In genomic region chr1:21946836-21947587, GRCh38 we compare ENCODE assay signal across 1 cellular context.
TF ChIP-seq lines count a peak whose summit lies in the region.

No MANE protein-coding gene starts in this region.

TF ChIP-seq in HepG2, 621 proteins besides CTCF, POLR2A, EP300 and RAD21 (continued from another document and continues in another):
- TF ChIP-seq, protein P1, sequence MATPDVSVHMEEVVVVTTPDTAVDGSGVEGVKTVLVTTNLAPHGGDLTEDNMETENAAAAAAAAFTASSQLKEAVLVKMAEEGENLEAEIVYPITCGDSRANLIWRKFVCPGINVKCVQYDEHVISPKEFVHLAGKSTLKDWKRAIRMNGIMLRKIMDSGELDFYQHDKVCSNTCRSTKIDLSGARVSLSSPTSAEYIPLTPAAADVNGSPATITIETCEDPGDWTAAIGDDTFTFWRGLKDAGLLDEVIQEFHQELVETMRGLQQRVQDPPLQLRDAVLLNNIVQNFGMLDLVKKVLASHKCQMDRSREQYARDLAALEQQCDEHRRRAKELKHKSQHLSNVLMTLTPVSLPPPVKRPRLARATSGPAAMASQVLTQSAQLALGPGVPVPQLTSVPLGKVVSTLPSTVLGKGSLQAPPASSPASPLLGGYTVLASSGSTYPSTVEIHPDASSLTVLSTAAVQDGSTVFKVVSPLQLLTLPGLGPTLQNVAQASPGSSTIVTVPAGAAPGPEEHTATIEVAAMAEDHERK (CRISPR knock-in tag; IDR thresholded peaks at IDR 0.05; ENCODE audit: low read depth): no peak
- TF ChIP-seq MEIS1 (CRISPR knock-in tag; IDR thresholded peaks at IDR 0.05; ENCODE audit: borderline replicate concordance) (peak; percentile 47; the same call in 1 of the 2 replicates), ZNF775 (CRISPR knock-in tag; IDR thresholded peaks at IDR 0.05; ENCODE audit: borderline replicate concordance) (no peak), ZFP1 (CRISPR knock-in tag; IDR thresholded peaks at IDR 0.05) (no peak), ZNF12 (CRISPR knock-in tag; IDR thresholded peaks at IDR 0.05) (no peak), KDM3A (CRISPR knock-in tag; IDR thresholded peaks at IDR 0.05; ENCODE audit: low read depth) (0 out of 2 replicates have a peak, but pooled peaks have one; percentile 43), ARID2 (CRISPR knock-in tag; IDR thresholded peaks at IDR 0.05; ENCODE audit: borderline replicate concordance) (no peak), FOXP4 (CRISPR knock-in tag; IDR thresholded peaks at IDR 0.05) (peak; percentile 94), KLF6 (CRISPR knock-in tag; IDR thresholded peaks at IDR 0.05) (no peak), FLYWCH1 (CRISPR knock-in tag; IDR thresholded peaks at IDR 0.05) (no peak), MATR3 (CRISPR knock-in tag; IDR thresholded peaks at IDR 0.05) (no peak), RNF2 (conservative IDR thresholded peaks at IDR 0.05; ENCODE audit: low read depth) (no peak), ARID4A (CRISPR knock-in tag; IDR thresholded peaks at IDR 0.05; ENCODE audit: borderline replicate concordance) (peak; percentile 64; the same call in 1 of the 2 replicates), SP140L (CRISPR knock-in tag; IDR thresholded peaks at IDR 0.05; ENCODE audit: borderline replicate concordance) (no peak), U2AF1 (optimal IDR thresholded peaks at IDR 0.05; ENCODE audit: low read depth, low read length) (no peak), ZNF558 (CRISPR knock-in tag; IDR thresholded peaks at IDR 0.05; ENCODE audit: borderline replicate concordance) (no peak), ARNT2 (CRISPR knock-in tag; IDR thresholded peaks at IDR 0.05; ENCODE audit: low read depth) (no peak), KLF13 (CRISPR knock-in tag; IDR thresholded peaks at IDR 0.05) (no peak), TGIF2 (CRISPR knock-in tag; IDR thresholded peaks at IDR 0.05) (peak; percentile 54; the same call in 1 of the 2 replicates), ZNF264 (CRISPR knock-in tag; IDR thresholded peaks at IDR 0.05) (peak; percentile 79; the same call in 1 of the 2 replicates), ZNF878 (CRISPR knock-in tag; IDR thresholded peaks at IDR 0.05) (no peak), RBFOX2 (IDR thresholded peaks at IDR 0.05; ENCODE audit: low read depth, low read length) (no peak), ADNP (CRISPR knock-in tag; IDR thresholded peaks at IDR 0.05) (no peak), ZNF619 (CRISPR knock-in tag; IDR thresholded peaks at IDR 0.05) (no peak), RFX1 (IDR thresholded peaks at IDR 0.05) (no peak), NFE2L1 (CRISPR knock-in tag; IDR thresholded peaks at IDR 0.05; ENCODE audit: borderline replicate concordance) (no peak), NBN (conservative IDR thresholded peaks at IDR 0.05) (no peak), XBP1 (CRISPR knock-in tag; IDR thresholded peaks at IDR 0.05) (no peak), ZNF256 (CRISPR knock-in tag; conservative IDR thresholded peaks at IDR 0.05) (no peak), GLI4 (CRISPR knock-in tag; IDR thresholded peaks at IDR 0.05; ENCODE audit: borderline replicate concordance) (no peak; the same call in 1 of the 2 replicates), BCL6 (CRISPR knock-in tag; IDR thresholded peaks at IDR 0.05) (0 out of 2 replicates have a peak, but pooled peaks have one; percentile 19), ZNF24 (IDR thresholded peaks at IDR 0.05) (no peak), ZNF7 (CRISPR knock-in tag; IDR thresholded peaks at IDR 0.05) (no peak), ZFP91 (CRISPR knock-in tag; IDR thresholded peaks at IDR 0.05; ENCODE audit: borderline replicate concordance) (peak; percentile 43; the same call in 1 of the 2 replicates), E2F2 (CRISPR knock-in tag; IDR thresholded peaks at IDR 0.05; ENCODE audit: borderline replicate concordance) (no peak)
- TF ChIP-seq, protein P2, sequence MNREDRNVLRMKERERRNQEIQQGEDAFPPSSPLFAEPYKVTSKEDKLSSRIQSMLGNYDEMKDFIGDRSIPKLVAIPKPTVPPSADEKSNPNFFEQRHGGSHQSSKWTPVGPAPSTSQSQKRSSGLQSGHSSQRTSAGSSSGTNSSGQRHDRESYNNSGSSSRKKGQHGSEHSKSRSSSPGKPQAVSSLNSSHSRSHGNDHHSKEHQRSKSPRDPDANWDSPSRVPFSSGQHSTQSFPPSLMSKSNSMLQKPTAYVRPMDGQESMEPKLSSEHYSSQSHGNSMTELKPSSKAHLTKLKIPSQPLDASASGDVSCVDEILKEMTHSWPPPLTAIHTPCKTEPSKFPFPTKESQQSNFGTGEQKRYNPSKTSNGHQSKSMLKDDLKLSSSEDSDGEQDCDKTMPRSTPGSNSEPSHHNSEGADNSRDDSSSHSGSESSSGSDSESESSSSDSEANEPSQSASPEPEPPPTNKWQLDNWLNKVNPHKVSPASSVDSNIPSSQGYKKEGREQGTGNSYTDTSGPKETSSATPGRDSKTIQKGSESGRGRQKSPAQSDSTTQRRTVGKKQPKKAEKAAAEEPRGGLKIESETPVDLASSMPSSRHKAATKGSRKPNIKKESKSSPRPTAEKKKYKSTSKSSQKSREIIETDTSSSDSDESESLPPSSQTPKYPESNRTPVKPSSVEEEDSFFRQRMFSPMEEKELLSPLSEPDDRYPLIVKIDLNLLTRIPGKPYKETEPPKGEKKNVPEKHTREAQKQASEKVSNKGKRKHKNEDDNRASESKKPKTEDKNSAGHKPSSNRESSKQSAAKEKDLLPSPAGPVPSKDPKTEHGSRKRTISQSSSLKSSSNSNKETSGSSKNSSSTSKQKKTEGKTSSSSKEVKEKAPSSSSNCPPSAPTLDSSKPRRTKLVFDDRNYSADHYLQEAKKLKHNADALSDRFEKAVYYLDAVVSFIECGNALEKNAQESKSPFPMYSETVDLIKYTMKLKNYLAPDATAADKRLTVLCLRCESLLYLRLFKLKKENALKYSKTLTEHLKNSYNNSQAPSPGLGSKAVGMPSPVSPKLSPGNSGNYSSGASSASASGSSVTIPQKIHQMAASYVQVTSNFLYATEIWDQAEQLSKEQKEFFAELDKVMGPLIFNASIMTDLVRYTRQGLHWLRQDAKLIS (CRISPR knock-in tag; IDR thresholded peaks at IDR 0.05): no peak
- TF ChIP-seq, protein P3, sequence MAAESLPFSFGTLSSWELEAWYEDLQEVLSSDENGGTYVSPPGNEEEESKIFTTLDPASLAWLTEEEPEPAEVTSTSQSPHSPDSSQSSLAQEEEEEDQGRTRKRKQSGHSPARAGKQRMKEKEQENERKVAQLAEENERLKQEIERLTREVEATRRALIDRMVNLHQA (CRISPR knock-in tag; IDR thresholded peaks at IDR 0.05): no peak
- TF ChIP-seq, protein P4, sequence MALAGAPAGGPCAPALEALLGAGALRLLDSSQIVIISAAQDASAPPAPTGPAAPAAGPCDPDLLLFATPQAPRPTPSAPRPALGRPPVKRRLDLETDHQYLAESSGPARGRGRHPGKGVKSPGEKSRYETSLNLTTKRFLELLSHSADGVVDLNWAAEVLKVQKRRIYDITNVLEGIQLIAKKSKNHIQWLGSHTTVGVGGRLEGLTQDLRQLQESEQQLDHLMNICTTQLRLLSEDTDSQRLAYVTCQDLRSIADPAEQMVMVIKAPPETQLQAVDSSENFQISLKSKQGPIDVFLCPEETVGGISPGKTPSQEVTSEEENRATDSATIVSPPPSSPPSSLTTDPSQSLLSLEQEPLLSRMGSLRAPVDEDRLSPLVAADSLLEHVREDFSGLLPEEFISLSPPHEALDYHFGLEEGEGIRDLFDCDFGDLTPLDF (CRISPR knock-in tag; IDR thresholded peaks at IDR 0.05): no peak
- TF ChIP-seq, protein P5, sequence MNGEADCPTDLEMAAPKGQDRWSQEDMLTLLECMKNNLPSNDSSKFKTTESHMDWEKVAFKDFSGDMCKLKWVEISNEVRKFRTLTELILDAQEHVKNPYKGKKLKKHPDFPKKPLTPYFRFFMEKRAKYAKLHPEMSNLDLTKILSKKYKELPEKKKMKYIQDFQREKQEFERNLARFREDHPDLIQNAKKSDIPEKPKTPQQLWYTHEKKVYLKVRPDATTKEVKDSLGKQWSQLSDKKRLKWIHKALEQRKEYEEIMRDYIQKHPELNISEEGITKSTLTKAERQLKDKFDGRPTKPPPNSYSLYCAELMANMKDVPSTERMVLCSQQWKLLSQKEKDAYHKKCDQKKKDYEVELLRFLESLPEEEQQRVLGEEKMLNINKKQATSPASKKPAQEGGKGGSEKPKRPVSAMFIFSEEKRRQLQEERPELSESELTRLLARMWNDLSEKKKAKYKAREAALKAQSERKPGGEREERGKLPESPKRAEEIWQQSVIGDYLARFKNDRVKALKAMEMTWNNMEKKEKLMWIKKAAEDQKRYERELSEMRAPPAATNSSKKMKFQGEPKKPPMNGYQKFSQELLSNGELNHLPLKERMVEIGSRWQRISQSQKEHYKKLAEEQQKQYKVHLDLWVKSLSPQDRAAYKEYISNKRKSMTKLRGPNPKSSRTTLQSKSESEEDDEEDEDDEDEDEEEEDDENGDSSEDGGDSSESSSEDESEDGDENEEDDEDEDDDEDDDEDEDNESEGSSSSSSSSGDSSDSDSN (CRISPR knock-in tag; IDR thresholded peaks at IDR 0.05): 0 out of 2 replicates have a peak, but pooled peaks have one; percentile 28
- TF ChIP-seq, protein P6, sequence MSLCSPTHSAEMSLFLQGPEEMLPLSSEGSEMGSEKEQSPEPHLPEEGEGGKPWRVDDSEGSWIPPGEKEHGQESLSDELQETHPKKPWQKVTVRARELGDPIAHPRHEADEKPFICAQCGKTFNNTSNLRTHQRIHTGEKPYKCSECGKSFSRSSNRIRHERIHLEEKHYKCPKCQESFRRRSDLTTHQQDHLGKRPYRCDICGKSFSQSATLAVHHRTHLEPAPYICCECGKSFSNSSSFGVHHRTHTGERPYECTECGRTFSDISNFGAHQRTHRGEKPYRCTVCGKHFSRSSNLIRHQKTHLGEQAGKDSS (CRISPR knock-in tag; IDR thresholded peaks at IDR 0.05; ENCODE audit: borderline replicate concordance, low read depth): peak; percentile 92; the same call in 1 of the 2 replicates
- TF ChIP-seq, protein P7, sequence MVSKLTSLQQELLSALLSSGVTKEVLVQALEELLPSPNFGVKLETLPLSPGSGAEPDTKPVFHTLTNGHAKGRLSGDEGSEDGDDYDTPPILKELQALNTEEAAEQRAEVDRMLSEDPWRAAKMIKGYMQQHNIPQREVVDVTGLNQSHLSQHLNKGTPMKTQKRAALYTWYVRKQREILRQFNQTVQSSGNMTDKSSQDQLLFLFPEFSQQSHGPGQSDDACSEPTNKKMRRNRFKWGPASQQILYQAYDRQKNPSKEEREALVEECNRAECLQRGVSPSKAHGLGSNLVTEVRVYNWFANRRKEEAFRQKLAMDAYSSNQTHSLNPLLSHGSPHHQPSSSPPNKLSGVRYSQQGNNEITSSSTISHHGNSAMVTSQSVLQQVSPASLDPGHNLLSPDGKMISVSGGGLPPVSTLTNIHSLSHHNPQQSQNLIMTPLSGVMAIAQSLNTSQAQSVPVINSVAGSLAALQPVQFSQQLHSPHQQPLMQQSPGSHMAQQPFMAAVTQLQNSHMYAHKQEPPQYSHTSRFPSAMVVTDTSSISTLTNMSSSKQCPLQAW (CRISPR knock-in tag; IDR thresholded peaks at IDR 0.05): peak; percentile 93
